ENCODE assay signal across 8 cellular contexts in the genomic region with DNA sequence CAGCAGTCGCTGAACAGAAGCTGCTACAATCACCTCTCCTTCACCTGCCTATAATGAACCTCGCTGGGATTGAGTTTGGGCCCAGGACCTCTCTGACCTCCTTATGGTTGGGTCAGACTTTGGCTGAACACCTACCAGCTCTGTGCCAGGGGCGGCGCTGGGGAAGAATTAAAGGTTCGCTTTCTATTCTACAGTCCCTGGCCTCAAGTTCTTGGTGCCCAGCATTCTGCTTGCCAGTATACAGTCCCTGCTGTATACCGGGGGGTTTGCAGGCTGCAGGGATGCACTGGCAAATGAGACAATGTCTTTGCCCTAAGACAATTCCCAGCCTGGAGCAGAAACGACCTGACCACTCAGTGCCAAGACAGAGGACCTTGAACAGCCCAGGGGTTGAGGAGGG. TPM values are rescaled to one million over a fixed set of nuclear protein-coding genes. Genes with fewer than 3 reads are reported as not detected.
A peak's percentile ranks its signal among the peaks of the same experiment; 100 is the strongest.
DNase-seq lines count a peak whose midpoint lies in the region; ATAC-seq and TF ChIP-seq lines count a peak whose summit lies in the region.

No MANE protein-coding gene starts in this region.

- H3K9me3 Mint-ChIP-seq in CD4-positive, CD25-positive, alpha-beta regulatory T cell = no peaks in the 10 kb centered on the region

- ATAC-seq in CD4-positive, CD25-positive, alpha-beta regulatory T cell (ENCODE audit: low read depth in 2 of 2) = no peak
- ATAC-seq in HG03095 (IDR thresholded peaks at IDR 0.05; ENCODE audit: unreplicated experiment) (no peak), HG03432 (IDR thresholded peaks at IDR 0.05; ENCODE audit: unreplicated experiment) (no peak)

- no peak for DNase-seq in CD4-positive, CD25-positive, alpha-beta regulatory T cell
- no peak for DNase-seq in caudate nucleus (lab: John Stamatoyannopoulos, UW)
- no peak for DNase-seq in NCI-H446 (lab: John Stamatoyannopoulos, UW)
- no peak for DNase-seq in central memory CD4-positive, alpha-beta T cell

- TF ChIP-seq RAD21 in neural cell (conservative IDR thresholded peaks at IDR 0.05) = no peak

- no peaks in the 10 kb centered on the region for H3K36me3 ChIP-seq in CD4-positive, CD25-positive, alpha-beta regulatory T cell (ENCODE audit: control insufficient read depth, insufficient read depth, low read length)
- H3K36me3 ChIP-seq in KOPT-K1 (ENCODE audit: insufficient read depth, low read length) (no peaks in the 10 kb centered on the region), neural cell (ENCODE audit: insufficient read depth, low read length) (no peaks in the 10 kb centered on the region)

- H3K9ac ChIP-seq in neural cell (ENCODE audit: low read length) = peak overlapping the region; percentile 65

- peaks cover 7% of the 10 kb centered on the region for H4K20me1 ChIP-seq in neural cell (ENCODE audit: insufficient read depth)

- H2AFZ ChIP-seq in neural cell (ENCODE audit: low read depth, low read length) = peak overlapping the region; percentile 46

- H3K4me3 ChIP-seq in CD4-positive, CD25-positive, alpha-beta regulatory T cell (ENCODE audit: low read depth, low read length) = peak overlapping the region; percentile 85
- H3K4me3 ChIP-seq in neural cell (ENCODE audit: low read length) = peak overlapping the region; percentile 74

- H3K4me1 ChIP-seq in CD4-positive, CD25-positive, alpha-beta regulatory T cell (ENCODE audit: control insufficient read depth, insufficient read depth, low read length, poor library complexity, severe bottlenecking) = peaks cover 24% of the 10 kb centered on the region

- peak overlapping the region; percentile 40 to 91 (median 80) for H3K4me3 Mint-ChIP-seq in CD4-positive, CD25-positive, alpha-beta regulatory T cell

- no peak overlapping the region for H3K4me2 ChIP-seq in neural cell (ENCODE audit: low read length)

- no peaks in the 10 kb centered on the region for H3K9me2 ChIP-seq in neural cell (ENCODE audit: insufficient read depth, low read length)

- H3K4me1 Mint-ChIP-seq in CD4-positive, CD25-positive, alpha-beta regulatory T cell = peaks cover 7 to 40% (median 22%) of the 10 kb centered on the region in 4 donors

- peaks cover 30% of the 10 kb centered on the region for H3K79me2 ChIP-seq in neural cell (replicated peaks; ENCODE audit: insufficient read depth, low read length)

- no peak for TF ChIP-seq CTCF in neural cell (IDR thresholded peaks at IDR 0.05; ENCODE audit: poor library complexity, severe bottlenecking)

- H3K27me3 ChIP-seq in CD4-positive, CD25-positive, alpha-beta regulatory T cell (ENCODE audit: control insufficient read depth, insufficient read depth, low read length) = no peaks in the 10 kb centered on the region
- H3K27me3 ChIP-seq in neural cell (ENCODE audit: insufficient read depth, low read depth, low read length) = no peaks in the 10 kb centered on the region

- H3K27ac Mint-ChIP-seq in CD4-positive, CD25-positive, alpha-beta regulatory T cell = peak overlapping the region in 2 of 3 donors; percentile 76 to 80

- no peak for TF ChIP-seq EP300 in neural cell (conservative IDR thresholded peaks at IDR 0.05; ENCODE audit: poor library complexity, severe bottlenecking)

- no peaks in the 10 kb centered on the region for H3F3A ChIP-seq in neural cell (ENCODE audit: insufficient read depth, low read length, poor library complexity, severe bottlenecking)

- peaks cover 4% of the 10 kb centered on the region for H3K27me3 Mint-ChIP-seq in CD4-positive, CD25-positive, alpha-beta regulatory T cell

- no peaks in the 10 kb centered on the region for H3K9me3 ChIP-seq in CD4-positive, CD25-positive, alpha-beta regulatory T cell (ENCODE audit: control insufficient read depth in 2 of 2, low read length in 2 of 2)
- H3K9me3 ChIP-seq in KOPT-K1 (ENCODE audit: insufficient read depth, low read length, poor library complexity, severe bottlenecking) (no peaks in the 10 kb centered on the region), neural cell (ENCODE audit: low read length) (no peaks in the 10 kb centered on the region)

- no peaks in the 10 kb centered on the region for H3K36me3 Mint-ChIP-seq in CD4-positive, CD25-positive, alpha-beta regulatory T cell

- peak overlapping the region; percentile 66 for H3K27ac ChIP-seq in CD4-positive, CD25-positive, alpha-beta regulatory T cell (ENCODE audit: insufficient read depth, low read length, poor library complexity, severe bottlenecking)
- H3K27ac ChIP-seq in KOPT-K1 (ENCODE audit: low read depth, low read length, poor library complexity, severe bottlenecking) = peak overlapping the region; percentile 64
- peak overlapping the region; percentile 79 for H3K27ac ChIP-seq in caudate nucleus (ENCODE audit: low read depth, low read length)
- H3K27ac ChIP-seq in neural cell (ENCODE audit: low read length) = peak overlapping the region; percentile 69

TF ChIP-seq in neural cell, 6 proteins besides CTCF, POLR2A, EP300 and RAD21:
- no peak for TF ChIP-seq TAF1 (IDR thresholded peaks at IDR 0.05; ENCODE audit: low read depth)
- no peak for TF ChIP-seq POLR2AphosphoS5 (IDR thresholded peaks at IDR 0.05)
- TF ChIP-seq SMC3 (conservative IDR thresholded peaks at IDR 0.05; ENCODE audit: poor library complexity) = no peak
- TF ChIP-seq MXI1 (conservative IDR thresholded peaks at IDR 0.05; ENCODE audit: poor library complexity, severe bottlenecking) = no peak
- TF ChIP-seq EZH2 (IDR thresholded peaks at IDR 0.05; ENCODE audit: borderline replicate concordance, insufficient read depth, low read length, poor library complexity, severe bottlenecking) = no peak
- no peak for TF ChIP-seq REST (IDR thresholded peaks at IDR 0.05; ENCODE audit: borderline replicate concordance)

RNA-seq across cellular contexts. Expression of gene STRBP, which starts 0.9 kb away (rescaled TPM):
- 16.8 TPM for total RNA-seq in CD4-positive, CD25-positive, alpha-beta regulatory T cell
- polyA plus RNA-seq in CD4-positive, CD25-positive, alpha-beta regulatory T cell = 10 to 100 TPM; 14.9 to 18.2 (median 15.2) TPM
- polyA plus RNA-seq in neural cell = 63.1 and 64.6 TPM in 2 replicates
- 116 and 146 TPM in 2 replicates for polyA minus RNA-seq in neural cell
